ENCODE assay signal across 1 cellular context in the genomic region with DNA sequence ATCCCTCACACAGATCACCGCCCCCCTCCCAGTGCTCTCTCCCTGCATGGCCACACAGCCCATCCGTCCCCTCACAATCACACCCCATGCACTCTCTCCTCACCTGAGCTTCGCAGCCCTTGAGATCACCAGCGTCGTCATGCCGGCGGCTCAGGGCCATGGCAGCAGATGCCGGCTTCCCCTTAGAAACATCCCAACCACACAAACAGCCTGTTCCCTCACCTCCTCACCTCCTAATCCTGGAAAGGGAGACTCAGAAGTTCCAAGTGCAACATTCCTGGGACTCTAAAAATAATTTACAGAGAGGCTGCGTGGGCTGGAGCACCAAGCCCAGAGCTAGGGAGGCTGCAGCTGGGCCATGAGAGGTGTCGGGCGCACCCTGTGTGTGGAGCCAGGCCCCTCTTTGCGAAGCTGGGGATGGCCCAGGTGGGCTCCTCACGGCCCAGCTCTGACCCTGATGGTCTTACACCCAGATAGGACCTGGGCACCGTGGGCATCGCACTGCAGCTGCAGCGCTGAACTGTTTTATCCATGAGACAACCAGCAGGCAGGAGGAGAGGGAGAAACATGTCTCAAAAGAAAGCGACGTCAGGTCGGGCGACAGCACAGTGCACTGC.
TF ChIP-seq lines count a peak whose summit lies in the region.

No MANE protein-coding gene starts in this region.

TF ChIP-seq in WTC11, 78 proteins besides CTCF, POLR2A, EP300 and RAD21 (continued from another document):
- TF ChIP-seq OVOL2 (CRISPR knock-in tag; IDR thresholded peaks at IDR 0.05; ENCODE audit: borderline replicate concordance), result no peak
- no peak for TF ChIP-seq FOXP1 (CRISPR knock-in tag; IDR thresholded peaks at IDR 0.05; ENCODE audit: borderline replicate concordance)
- no peak for TF ChIP-seq PRRX2 (CRISPR knock-in tag; IDR thresholded peaks at IDR 0.05)
- TF ChIP-seq, protein P1, sequence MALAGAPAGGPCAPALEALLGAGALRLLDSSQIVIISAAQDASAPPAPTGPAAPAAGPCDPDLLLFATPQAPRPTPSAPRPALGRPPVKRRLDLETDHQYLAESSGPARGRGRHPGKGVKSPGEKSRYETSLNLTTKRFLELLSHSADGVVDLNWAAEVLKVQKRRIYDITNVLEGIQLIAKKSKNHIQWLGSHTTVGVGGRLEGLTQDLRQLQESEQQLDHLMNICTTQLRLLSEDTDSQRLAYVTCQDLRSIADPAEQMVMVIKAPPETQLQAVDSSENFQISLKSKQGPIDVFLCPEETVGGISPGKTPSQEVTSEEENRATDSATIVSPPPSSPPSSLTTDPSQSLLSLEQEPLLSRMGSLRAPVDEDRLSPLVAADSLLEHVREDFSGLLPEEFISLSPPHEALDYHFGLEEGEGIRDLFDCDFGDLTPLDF (CRISPR knock-in tag; IDR thresholded peaks at IDR 0.05), result no peak
- TF ChIP-seq PREB (CRISPR knock-in tag; IDR thresholded peaks at IDR 0.05; ENCODE audit: borderline replicate concordance), result no peak
- TF ChIP-seq CREB1 (CRISPR knock-in tag; IDR thresholded peaks at IDR 0.05), result no peak
- TF ChIP-seq CBFB (CRISPR knock-in tag; IDR thresholded peaks at IDR 0.05; ENCODE audit: low read depth), result no peak
- TF ChIP-seq FOXJ3 (CRISPR knock-in tag; IDR thresholded peaks at IDR 0.05; ENCODE audit: borderline replicate concordance), result no peak
- TF ChIP-seq NFE2L1 (CRISPR knock-in tag; IDR thresholded peaks at IDR 0.05), result no peak
- no peak for TF ChIP-seq CREM (CRISPR knock-in tag; IDR thresholded peaks at IDR 0.05)
- TF ChIP-seq, protein P2, sequence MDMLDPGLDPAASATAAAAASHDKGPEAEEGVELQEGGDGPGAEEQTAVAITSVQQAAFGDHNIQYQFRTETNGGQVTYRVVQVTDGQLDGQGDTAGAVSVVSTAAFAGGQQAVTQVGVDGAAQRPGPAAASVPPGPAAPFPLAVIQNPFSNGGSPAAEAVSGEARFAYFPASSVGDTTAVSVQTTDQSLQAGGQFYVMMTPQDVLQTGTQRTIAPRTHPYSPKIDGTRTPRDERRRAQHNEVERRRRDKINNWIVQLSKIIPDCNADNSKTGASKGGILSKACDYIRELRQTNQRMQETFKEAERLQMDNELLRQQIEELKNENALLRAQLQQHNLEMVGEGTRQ (CRISPR knock-in tag; IDR thresholded peaks at IDR 0.05), result no peak
- TF ChIP-seq, protein P3, sequence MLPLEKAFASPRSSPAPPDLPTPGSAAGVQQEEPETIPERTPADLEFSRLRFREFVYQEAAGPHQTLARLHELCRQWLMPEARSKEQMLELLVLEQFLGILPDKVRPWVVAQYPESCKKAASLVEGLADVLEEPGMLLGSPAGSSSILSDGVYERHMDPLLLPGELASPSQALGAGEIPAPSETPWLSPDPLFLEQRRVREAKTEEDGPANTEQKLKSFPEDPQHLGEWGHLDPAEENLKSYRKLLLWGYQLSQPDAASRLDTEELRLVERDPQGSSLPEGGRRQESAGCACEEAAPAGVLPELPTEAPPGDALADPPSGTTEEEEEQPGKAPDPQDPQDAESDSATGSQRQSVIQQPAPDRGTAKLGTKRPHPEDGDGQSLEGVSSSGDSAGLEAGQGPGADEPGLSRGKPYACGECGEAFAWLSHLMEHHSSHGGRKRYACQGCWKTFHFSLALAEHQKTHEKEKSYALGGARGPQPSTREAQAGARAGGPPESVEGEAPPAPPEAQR (CRISPR knock-in tag; IDR thresholded peaks at IDR 0.05), result no peak
- no peak for TF ChIP-seq ATF3 (CRISPR knock-in tag; conservative IDR thresholded peaks at IDR 0.05)
- TF ChIP-seq SMAD4 (CRISPR knock-in tag; IDR thresholded peaks at IDR 0.05), result no peak
TF ChIP-seq in WTC11: peak in this region for 0.
